1 cellular context compared by ENCODE assay signal in genomic region chr11:134636071-134636470, GRCh38.
TF ChIP-seq lines count a peak whose summit lies in the region.

No MANE protein-coding gene starts in this region.

TF ChIP-seq in H1, 55 proteins besides CTCF, POLR2A, EP300 and RAD21:
- no peak for TF ChIP-seq CHD7 (IDR thresholded peaks at IDR 0.05; ENCODE audit: insufficient replicate concordance, low read length)
- no peak for TF ChIP-seq SIX5 (IDR thresholded peaks at IDR 0.05; ENCODE audit: low read depth, low read length)
- TF ChIP-seq POU5F1 (IDR thresholded peaks at IDR 0.05; ENCODE audit: low read depth, low read length) = no peak
- TF ChIP-seq RXRA (IDR thresholded peaks at IDR 0.05; ENCODE audit: insufficient read depth, low read depth, low read length) = no peak
- no peak for TF ChIP-seq NANOG (IDR thresholded peaks at IDR 0.05; ENCODE audit: insufficient read depth, low read depth, low read length, poor library complexity, severe bottlenecking)
- no peak for TF ChIP-seq ATF3 (IDR thresholded peaks at IDR 0.05; ENCODE audit: insufficient read depth, low read depth, low read length)
- no peak for TF ChIP-seq CHD1 (IDR thresholded peaks at IDR 0.05; ENCODE audit: low read depth, low read length)
- TF ChIP-seq BRCA1 (IDR thresholded peaks at IDR 0.05; ENCODE audit: low read depth, low read length) = no peak
- no peak for TF ChIP-seq TBP (IDR thresholded peaks at IDR 0.05; ENCODE audit: low read depth, low read length)
- no peak for TF ChIP-seq TAF1 (IDR thresholded peaks at IDR 0.05; ENCODE audit: low read depth, low read length)
- TF ChIP-seq RNF2 (IDR thresholded peaks at IDR 0.05; ENCODE audit: borderline replicate concordance, low read depth, low read length, missing control alignments, poor library complexity, severe bottlenecking) = no peak
- no peak for TF ChIP-seq MAX (IDR thresholded peaks at IDR 0.05)
- no peak for TF ChIP-seq KDM5A (IDR thresholded peaks at IDR 0.05; ENCODE audit: low read length)
- no peak for TF ChIP-seq EZH2 (IDR thresholded peaks at IDR 0.05; ENCODE audit: low read depth, low read length, severe bottlenecking)
- TF ChIP-seq SAP30 (IDR thresholded peaks at IDR 0.05; ENCODE audit: insufficient read depth, insufficient replicate concordance, low read length) = no peak
- TF ChIP-seq KDM1A (IDR thresholded peaks at IDR 0.05; ENCODE audit: borderline replicate concordance, low read length) = no peak
TF ChIP-seq in H1: peak in this region for 0.
